Comparison of ENCODE assay signal across 34 cellular contexts in the genomic region with DNA sequence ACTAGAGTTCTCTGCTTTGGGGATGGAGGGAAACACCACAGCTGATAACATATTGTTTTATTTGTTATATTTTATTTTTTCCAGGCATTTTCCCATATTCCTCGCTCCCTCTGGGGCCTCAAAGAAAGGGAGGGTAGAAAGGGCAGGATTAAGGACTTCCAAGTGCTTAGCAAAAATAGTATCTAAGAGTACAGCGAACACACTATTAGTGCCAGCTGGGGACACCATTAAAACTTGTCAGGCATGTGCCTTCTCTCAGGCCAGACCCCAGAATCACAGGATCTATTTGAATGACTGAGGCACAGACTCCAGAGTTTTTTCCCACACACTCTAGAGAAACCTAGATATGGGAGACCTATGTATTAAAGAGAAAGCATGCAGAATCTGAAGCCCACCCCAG.
"Had no signal": no experiment of that assay in that cellular context is flagged by ENCODE, and none has a peak within 500 bp of the region (broad histone marks: within the 10 kb centered on the region; RNA-seq: fewer than 3 reads in every experiment).

No MANE protein-coding gene starts in this region.

- DNase-seq: Karpas-422, Kasumi-1, KG1, MG63, MM.1S, MV-4-11, NCI-H1048, NCI-H1092, NCI-H1092 treated with DMSO at 0.1 percent for 48 hours, NCI-H1105, NCI-H1105 treated with DMSO at 0.1 percent for 48 hours, NCI-H1417, NCI-H1417 treated with DMSO at 0.1 percent for 48 hours, NCI-H1436, NCI-H1436 treated with DMSO at 0.1 percent for 48 hours, NCI-H146, NCI-H1694, NCI-H1694 treated with DMSO at 0.1 percent for 48 hours, NCI-H187, NCI-H187 treated with DMSO at 0.1 percent for 48 hours, NCI-H1930, NCI-H2029, NCI-H2029 treated with DMSO at 0.1 percent for 48 hours, NCI-H2081, NCI-H2081 treated with DMSO at 0.1 percent for 48 hours, NCI-H2107, NCI-H2171, NCI-H2171 treated with DMSO at 0.1 percent for 48 hours, NCI-H2227 treated with DMSO at 0.1 percent for 48 hours, NCI-H226, NCI-H345, NCI-H446, NCI-H446 treated with DMSO at 0.1 percent for 48 hours had no signal

- H3K27ac ChIP-seq: KMS-11 had no signal

- H3K4me3 ChIP-seq: MG63 had no signal

- H3K27me3 ChIP-seq: MG63 had no signal

- H3K9me3 ChIP-seq: MG63 had no signal
